ENCODE assay signal across 19 cellular contexts in genomic region chr10:528173-529165, GRCh38.
DNase-seq lines count a peak whose midpoint lies in the region; ATAC-seq and TF ChIP-seq lines count a peak whose summit lies in the region.
"Had no signal": no experiment of that assay in that cellular context is flagged by ENCODE, and none has a peak within 500 bp of the region (broad histone marks: within the 10 kb centered on the region; RNA-seq: fewer than 3 reads in every experiment).

No MANE protein-coding gene starts in this region.

- H3K4me3 Mint-ChIP-seq in neural crest cell, result no peak overlapping the region
- H3K4me3 Mint-ChIP-seq: B cell had no signal

- H3K27ac Mint-ChIP-seq in neural crest cell (ENCODE audit: unreplicated experiment), result peak overlapping the region; percentile 12
- H3K27ac Mint-ChIP-seq: B cell had no signal

- no peaks in the 10 kb centered on the region for H3K36me3 Mint-ChIP-seq in neural crest cell (ENCODE audit: low read depth)

- DNase-seq in cardiac septum (ENCODE audit: low spot score), result peak; percentile 61
- DNase-seq in Right ventricle myocardium superior, result no peak
- DNase-seq in cerebellar cortex (ENCODE audit: low spot score), result peak; percentile 28
- no peak for DNase-seq in neural crest cell (ENCODE audit: low read depth, low spot score)
- no peak for DNase-seq in EL
- DNase-seq in amygdala (lab: John Stamatoyannopoulos, UW), result no peak
- DNase-seq: H7, MG63, NCI-H1417, NCI-H1694 treated with DMSO at 0.1 percent for 48 hours, NCI-H2081 treated with DMSO at 0.1 percent for 48 hours, NCI-H524 treated with DMSO at 0.1 percent for 48 hours, NCI-H82, PC-9, RPMI8226, SHP77 treated with DMSO at 0.1 percent for 48 hours, SK-N-SH had no signal

- H3K4me1 Mint-ChIP-seq in neural crest cell, result peaks cover 21% of the 10 kb centered on the region
- H3K4me1 Mint-ChIP-seq: B cell had no signal

- H3K9me3 Mint-ChIP-seq in neural crest cell, result no peaks in the 10 kb centered on the region

- TF ChIP-seq CTCF in neural crest cell (conservative IDR thresholded peaks at IDR 0.05), result no peak

- ATAC-seq in Right ventricle myocardium superior (ENCODE audit: poor library complexity) (no peak), HG03159 (IDR thresholded peaks at IDR 0.05; ENCODE audit: unreplicated experiment) (no peak)

- intact Hi-C loops in cardiac septum (cut with DNase I) (no loop called here), Right ventricle myocardium superior (cut with DNase I) (no loop called here)

- H3K27me3 Mint-ChIP-seq in neural crest cell (ENCODE audit: low read depth), result no peaks in the 10 kb centered on the region

Comparison
In these comparisons a context has a peak if more than half of its experiments do, and no peak if none do; other contexts are left out.
1. DNase-seq: peak in cardiac septum (single experiment) and cerebellar cortex (single experiment); none in Right ventricle myocardium superior (single experiment), neural crest cell (single experiment), EL (single experiment) and amygdala (0 of 56).